Comparison of ENCODE assay signal across 1 cellular context in genomic region chr11:117989351-117990102, GRCh38.
TF ChIP-seq lines count a peak whose summit lies in the region.

No MANE protein-coding gene starts in this region.

TF ChIP-seq in SK-N-SH treated with all-trans-retinoic acid at 6 μM for 48 hours, 23 proteins besides CTCF, POLR2A, EP300 and RAD21 (continued from another document):
- no peak for TF ChIP-seq TSHZ2 (CRISPR knock-in tag; IDR thresholded peaks at IDR 0.05)
- no peak for TF ChIP-seq ESRRG (CRISPR knock-in tag; IDR thresholded peaks at IDR 0.05)
TF ChIP-seq in SK-N-SH treated with all-trans-retinoic acid at 6 μM for 48 hours: peak in this region for 0.
